Comparison of ENCODE assay signal across 1 cellular context in the genomic region with DNA sequence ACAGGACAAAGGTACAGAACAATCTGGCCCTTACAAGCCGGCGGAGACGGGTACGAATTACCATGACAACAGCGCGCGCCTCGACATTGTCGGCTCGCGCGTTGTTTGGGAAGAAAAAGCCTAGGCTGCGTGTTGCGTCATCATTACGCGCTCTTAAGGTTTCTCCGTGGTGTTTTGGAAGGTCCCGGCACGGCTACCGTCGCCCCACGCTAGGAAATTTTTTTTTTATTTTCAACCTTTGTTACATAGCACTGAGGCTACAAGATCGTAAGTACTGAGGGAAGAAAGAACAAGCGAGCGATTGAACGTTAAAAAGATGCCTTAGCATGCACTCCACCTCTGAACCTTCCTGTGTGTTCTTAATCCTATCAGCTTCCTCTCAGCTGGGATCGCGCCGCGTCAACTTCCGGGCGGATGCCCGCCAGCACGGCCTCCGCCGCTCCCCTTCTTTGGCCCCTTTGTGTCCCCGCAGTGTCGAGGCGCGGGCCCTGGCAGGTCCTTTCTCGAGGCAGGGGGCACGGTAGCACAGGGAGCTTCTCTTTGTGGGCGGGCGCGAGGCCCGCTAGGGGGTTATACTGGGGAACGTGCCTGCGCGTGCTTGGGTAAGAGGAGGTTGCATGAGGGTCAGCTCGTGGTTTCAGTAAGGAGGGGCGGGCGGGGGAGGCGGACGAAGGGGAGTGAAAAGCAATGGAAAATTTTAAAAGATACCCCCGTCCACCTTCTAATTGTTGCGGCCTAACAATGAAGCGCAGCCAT.
TF ChIP-seq lines count a peak whose summit lies in the region.

A gene with protein sequence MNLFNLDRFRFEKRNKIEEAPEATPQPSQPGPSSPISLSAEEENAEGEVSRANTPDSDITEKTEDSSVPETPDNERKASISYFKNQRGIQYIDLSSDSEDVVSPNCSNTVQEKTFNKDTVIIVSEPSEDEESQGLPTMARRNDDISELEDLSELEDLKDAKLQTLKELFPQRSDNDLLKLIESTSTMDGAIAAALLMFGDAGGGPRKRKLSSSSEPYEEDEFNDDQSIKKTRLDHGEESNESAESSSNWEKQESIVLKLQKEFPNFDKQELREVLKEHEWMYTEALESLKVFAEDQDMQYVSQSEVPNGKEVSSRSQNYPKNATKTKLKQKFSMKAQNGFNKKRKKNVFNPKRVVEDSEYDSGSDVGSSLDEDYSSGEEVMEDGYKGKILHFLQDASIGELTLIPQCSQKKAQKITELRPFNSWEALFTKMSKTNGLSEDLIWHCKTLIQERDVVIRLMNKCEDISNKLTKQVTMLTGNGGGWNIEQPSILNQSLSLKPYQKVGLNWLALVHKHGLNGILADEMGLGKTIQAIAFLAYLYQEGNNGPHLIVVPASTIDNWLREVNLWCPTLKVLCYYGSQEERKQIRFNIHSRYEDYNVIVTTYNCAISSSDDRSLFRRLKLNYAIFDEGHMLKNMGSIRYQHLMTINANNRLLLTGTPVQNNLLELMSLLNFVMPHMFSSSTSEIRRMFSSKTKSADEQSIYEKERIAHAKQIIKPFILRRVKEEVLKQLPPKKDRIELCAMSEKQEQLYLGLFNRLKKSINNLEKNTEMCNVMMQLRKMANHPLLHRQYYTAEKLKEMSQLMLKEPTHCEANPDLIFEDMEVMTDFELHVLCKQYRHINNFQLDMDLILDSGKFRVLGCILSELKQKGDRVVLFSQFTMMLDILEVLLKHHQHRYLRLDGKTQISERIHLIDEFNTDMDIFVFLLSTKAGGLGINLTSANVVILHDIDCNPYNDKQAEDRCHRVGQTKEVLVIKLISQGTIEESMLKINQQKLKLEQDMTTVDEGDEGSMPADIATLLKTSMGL (plus strand): TSS at position 397 of the 756 bp plus-strand sequence. CDS start 530 bp downstream, outside the sequence.

TF ChIP-seq in HCT116, 20 proteins besides CTCF, POLR2A, EP300 and RAD21 (continued from another document):
- TF ChIP-seq ZNF274 (IDR thresholded peaks at IDR 0.05; ENCODE audit: low read depth, low read length) (no peak), SP1 (IDR thresholded peaks at IDR 0.05; ENCODE audit: low read depth) (peak; percentile 50), SRF (IDR thresholded peaks at IDR 0.05; ENCODE audit: low read depth) (peak; percentile 87), TCF7L2 (IDR thresholded peaks at IDR 0.05; ENCODE audit: borderline replicate concordance, extremely low read depth, insufficient read depth, insufficient read length) (peak; percentile 24), CEBPB (IDR thresholded peaks at IDR 0.05; ENCODE audit: low read depth) (peak; percentile 79), SIN3A (IDR thresholded peaks at IDR 0.05; ENCODE audit: low read depth) (peak; percentile 75), ELF1 (IDR thresholded peaks at IDR 0.05; ENCODE audit: borderline replicate concordance, low read depth) (peak; percentile 59), EZH2phosphoT487 (IDR thresholded peaks at IDR 0.05; ENCODE audit: borderline replicate concordance) (no peak), ZFX (IDR thresholded peaks at IDR 0.05) (peak; percentile 73), EZH2 (IDR thresholded peaks at IDR 0.05) (no peak), JUND (IDR thresholded peaks at IDR 0.05) (no peak), EGR1 (IDR thresholded peaks at IDR 0.05; ENCODE audit: low read depth) (no peak)
- TF ChIP-seq, protein P1, sequence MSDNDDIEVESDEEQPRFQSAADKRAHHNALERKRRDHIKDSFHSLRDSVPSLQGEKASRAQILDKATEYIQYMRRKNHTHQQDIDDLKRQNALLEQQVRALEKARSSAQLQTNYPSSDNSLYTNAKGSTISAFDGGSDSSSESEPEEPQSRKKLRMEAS (IDR thresholded peaks at IDR 0.05) = peak; percentile 88
- TF ChIP-seq, protein P2, sequence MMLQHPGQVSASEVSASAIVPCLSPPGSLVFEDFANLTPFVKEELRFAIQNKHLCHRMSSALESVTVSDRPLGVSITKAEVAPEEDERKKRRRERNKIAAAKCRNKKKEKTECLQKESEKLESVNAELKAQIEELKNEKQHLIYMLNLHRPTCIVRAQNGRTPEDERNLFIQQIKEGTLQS (IDR thresholded peaks at IDR 0.05) = no peak
- TF ChIP-seq, protein P3, sequence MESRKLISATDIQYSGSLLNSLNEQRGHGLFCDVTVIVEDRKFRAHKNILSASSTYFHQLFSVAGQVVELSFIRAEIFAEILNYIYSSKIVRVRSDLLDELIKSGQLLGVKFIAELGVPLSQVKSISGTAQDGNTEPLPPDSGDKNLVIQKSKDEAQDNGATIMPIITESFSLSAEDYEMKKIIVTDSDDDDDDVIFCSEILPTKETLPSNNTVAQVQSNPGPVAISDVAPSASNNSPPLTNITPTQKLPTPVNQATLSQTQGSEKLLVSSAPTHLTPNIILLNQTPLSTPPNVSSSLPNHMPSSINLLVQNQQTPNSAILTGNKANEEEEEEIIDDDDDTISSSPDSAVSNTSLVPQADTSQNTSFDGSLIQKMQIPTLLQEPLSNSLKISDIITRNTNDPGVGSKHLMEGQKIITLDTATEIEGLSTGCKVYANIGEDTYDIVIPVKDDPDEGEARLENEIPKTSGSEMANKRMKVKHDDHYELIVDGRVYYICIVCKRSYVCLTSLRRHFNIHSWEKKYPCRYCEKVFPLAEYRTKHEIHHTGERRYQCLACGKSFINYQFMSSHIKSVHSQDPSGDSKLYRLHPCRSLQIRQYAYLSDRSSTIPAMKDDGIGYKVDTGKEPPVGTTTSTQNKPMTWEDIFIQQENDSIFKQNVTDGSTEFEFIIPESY (IDR thresholded peaks at IDR 0.05; ENCODE audit: extremely low read depth, insufficient replicate concordance, low read length) = peak; percentile 93
